8 cellular contexts compared by ENCODE assay signal in genomic region chr13:44575741-44576395, GRCh38. TPM values are rescaled to one million over a fixed set of nuclear protein-coding genes. Genes with fewer than 3 reads are reported as not detected.
DNase-seq lines count a peak whose midpoint lies in the region; ATAC-seq and TF ChIP-seq lines count a peak whose summit lies in the region.

Gene TSC22D1, minus strand, starts transcription at chr13:44576330. Its CDS starts 256 bp downstream, at chr13:44576074.

- H2AFZ ChIP-seq in PC-9 = peak within 1 kb of the TSS; percentile 64

- H3K27ac Mint-ChIP-seq in nephron = peak within 1 kb of the TSS; percentile 91 to 98 (median 96)

- ATAC-seq in GM21447 (IDR thresholded peaks at IDR 0.05; ENCODE audit: unreplicated experiment) = peak; percentile 22

- TF ChIP-seq CTCF in A673 (conservative IDR thresholded peaks at IDR 0.05; ENCODE audit: low read depth, low read length) (0 out of 2 replicates have a peak, but pooled peaks have one; percentile 12), PC-9 (conservative IDR thresholded peaks at IDR 0.05) (no peak), fibroblast of villous mesenchyme (IDR thresholded peaks at IDR 0.05; ENCODE audit: insufficient read depth, low read depth, low read length) (no peak), nephron (IDR thresholded peaks at IDR 0.05; ENCODE audit: unreplicated experiment in 3 of 3) (peak in 1 of 3 experiments; percentile 10)

- H3K36me3 ChIP-seq in A673 (ENCODE audit: insufficient read depth, low read length, poor library complexity, severe bottlenecking) (peaks cover 6% of the 10 kb centered on the region), PC-9 (ENCODE audit: low read depth) (peaks cover 34% of the 10 kb centered on the region)

- peak within 1 kb of the TSS; percentile 94 for H3K4me2 ChIP-seq in PC-9

- H3K9me3 ChIP-seq in A673 (ENCODE audit: low read depth, low read length, poor library complexity, severe bottlenecking) (no peaks in the 10 kb centered on the region), PC-9 (ENCODE audit: insufficient read depth, low read depth) (no peaks in the 10 kb centered on the region)

- CTCF ChIA-PET in A673 (lab: Charles Lee) (interaction anchor here (0.5 kb wide), 1 partner anchor 341 kb away, joined by 3 read pairs; no protein-coding TSS in a partner anchor), PC-9 (lab: Charles Lee) (no interaction called here)

- POLR2A ChIA-PET in A673 (lab: Charles Lee; ENCODE audit: low non-redundant PET) = no interaction called here
- POLR2A ChIA-PET in PC-9 (lab: Charles Lee; ENCODE audit: unreplicated experiment) = no interaction called here

- no peaks in the 10 kb centered on the region for H3K9me2 ChIP-seq in PC-9 (ENCODE audit: insufficient read depth)

- peak; percentile 61 for DNase-seq in A673 (ENCODE audit: low spot score)
- DNase-seq in PC-9 = peak in 1 of 2 experiments; percentile 19
- peak; percentile 47 for DNase-seq in activated gamma-delta T cell treated with anti-CD3 and anti-CD28 coated beads, Interleukin-2, amount 50 U/mL, for 16 hours (ENCODE audit: low read depth)
- DNase-seq in fibroblast of villous mesenchyme (ENCODE audit: low read depth) = peak; percentile 60
- DNase-seq in stimulated activated naive CD4-positive, alpha-beta T cell treated with Interleukin-2 at 50 U/mL for 16 hours (lab: John Stamatoyannopoulos, UW) = peak; percentile 65
- no peak for DNase-seq in NCI-H510A (lab: John Stamatoyannopoulos, UW)

- H3K36me3 Mint-ChIP-seq in nephron (ENCODE audit: low read depth) = peaks cover 27% of the 10 kb centered on the region

- H3K9me3 Mint-ChIP-seq in nephron = no peaks in the 10 kb centered on the region

- H4K20me1 ChIP-seq in PC-9 (ENCODE audit: insufficient read depth) = peaks cover 19% of the 10 kb centered on the region

- BruUV-seq in A673 (replicated peaks; lab: Mats Ljungman, UMichigan) = no TSS peak
- BruUV-seq in PC-9 (replicated peaks; lab: Mats Ljungman, UMichigan) = no TSS peak

- peaks cover 45% of the 10 kb centered on the region for H3K4me1 Mint-ChIP-seq in nephron

- H3K4me1 ChIP-seq in A673 (ENCODE audit: insufficient read depth, low read length, poor library complexity, severe bottlenecking) (peaks cover 38% of the 10 kb centered on the region), PC-9 (replicated peaks; ENCODE audit: insufficient read depth) (peaks cover 37% of the 10 kb centered on the region)

- H3K27me3 ChIP-seq in A673 (replicated peaks; ENCODE audit: insufficient read depth, low read depth, low read length, poor library complexity) (no peaks in the 10 kb centered on the region), PC-9 (ENCODE audit: insufficient read depth, low read depth) (no peaks in the 10 kb centered on the region)

- peak within 1 kb of the TSS; percentile 94 for H3K27ac ChIP-seq in A673 (ENCODE audit: low read depth, low read length, poor library complexity, severe bottlenecking)
- H3K27ac ChIP-seq in PC-9 = peak within 1 kb of the TSS; percentile 97

- peaks cover 63% of the 10 kb centered on the region for H3K79me2 ChIP-seq in PC-9 (ENCODE audit: low read depth)

- peaks cover 30% of the 10 kb centered on the region for H3F3A ChIP-seq in PC-9 (ENCODE audit: insufficient read depth, low read depth)

- H3K4me3 ChIP-seq in A673 (ENCODE audit: low read depth, low read length, poor library complexity, severe bottlenecking) (peak within 1 kb of the TSS; percentile 91), PC-9 (peak within 1 kb of the TSS; percentile 94), fibroblast of villous mesenchyme (ENCODE audit: low read depth, low read length) (peak within 1 kb of the TSS; percentile 86)

- peak within 1 kb of the TSS; percentile 99 for H3K4me3 Mint-ChIP-seq in nephron

- H3K27me3 Mint-ChIP-seq in nephron (ENCODE audit: low read depth) = no peaks in the 10 kb centered on the region

- intact Hi-C loops in A673 (cut with micrococcal nuclease; ENCODE audit: unreplicated experiment) = loop anchor here (2.0 to 5.0 kb wide), 2 partner anchors 94 to 343 kb away; no protein-coding TSS in a partner anchor
- intact Hi-C loops in PC-9 (cut with micrococcal nuclease; ENCODE audit: unreplicated experiment) = loop anchor here (5.0 kb wide), 3 partner anchors 54 to 136 kb away; no protein-coding TSS in a partner anchor

RNA-seq across cellular contexts. Expression of gene TSC22D1, which starts in this region (rescaled TPM):
- total RNA-seq in A673 (2021) = 37.2 and 40.4 TPM in 2 replicates
- total RNA-seq in PC-9 (2021) = 76.2 and 79.2 TPM in 2 replicates
- 54.4 and 54.8 TPM in 2 replicates for total RNA-seq in fibroblast of villous mesenchyme
